28 cellular contexts compared by ENCODE assay signal in the genomic region with DNA sequence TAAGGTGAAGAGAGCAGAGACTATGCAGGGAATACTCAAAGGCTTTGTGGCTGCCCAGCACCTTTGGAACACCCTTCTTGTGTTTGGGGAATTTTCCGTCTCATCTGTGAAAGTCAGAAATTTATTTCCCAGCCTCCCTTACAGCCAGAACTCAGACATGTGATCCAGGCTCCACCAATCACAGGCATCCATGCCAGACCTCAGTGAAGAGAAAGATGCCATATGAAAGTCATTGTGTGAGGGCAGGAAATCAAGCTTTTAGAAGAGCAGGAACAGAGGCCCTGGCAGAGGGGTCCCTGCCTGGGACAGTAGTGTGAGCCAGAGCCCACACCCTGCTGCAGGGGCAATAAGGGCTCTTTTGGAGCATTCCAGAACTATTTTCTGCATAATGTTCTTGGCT. TPM values are rescaled to one million over a fixed set of nuclear protein-coding genes. Genes with fewer than 3 reads are reported as not detected.
DNase-seq lines count a peak whose midpoint lies in the region; ATAC-seq and TF ChIP-seq lines count a peak whose summit lies in the region.
"Had no signal": no experiment of that assay in that cellular context is flagged by ENCODE, and none has a peak within 500 bp of the region (broad histone marks: within the 10 kb centered on the region; RNA-seq: fewer than 3 reads in every experiment).

No MANE protein-coding gene starts in this region.

- H3K79me1 ChIP-seq in neuronal stem cell (ENCODE audit: low read depth, low read length) = no peaks in the 10 kb centered on the region

- no peak overlapping the region for H3K27ac ChIP-seq in neuronal stem cell (replicated peaks; ENCODE audit: low read length)
- H3K27ac ChIP-seq: SJSA1 had no signal

- H3K4me3 Mint-ChIP-seq in brain = peak overlapping the region in 1 of 5 experiments; percentile 71
- no peak overlapping the region for H3K4me3 Mint-ChIP-seq in activated T-helper 1 cell treated with anti-CD3 and anti-CD28 coated beads, Interleukin-12 subunit alpha, Interleukin-12 subunit beta, Interleukin-2, Interleukin-4 antibody, amounts not matched to agents 30 ng/mL and 10 ng/mL and 1 ng/mL, durations not matched to agents 14 hours and 24 hours and 36 hours
- H3K4me3 Mint-ChIP-seq: CD4-positive, CD25-positive, alpha-beta regulatory T cell had no signal

- no peak overlapping the region for H3K4me3 ChIP-seq in Jurkat, Clone E6-1 (ENCODE audit: low read length)
- H3K4me3 ChIP-seq in neuronal stem cell (ENCODE audit: low read length in 2 of 2) (no peak overlapping the region), H7 (ENCODE audit: insufficient read depth, low read depth, low read length) (no peak overlapping the region)
- H3K4me3 ChIP-seq: SJSA1 had no signal

- H3K4me2 ChIP-seq in neuronal stem cell (ENCODE audit: insufficient read depth, low read length, poor library complexity, severe bottlenecking) = no peak overlapping the region

- H2BK15ac ChIP-seq in neuronal stem cell (ENCODE audit: low read length) = no peak overlapping the region

- H2BK120ac ChIP-seq in neuronal stem cell (ENCODE audit: low read depth, low read length) = no peak overlapping the region

- DNase-seq in EH (ENCODE audit: low read depth) (peak; percentile 29), neuronal stem cell (ENCODE audit: low spot score) (no peak), H7 (no peak)
- peak; percentile 80 for DNase-seq in Jurkat, Clone E6-1 (ENCODE audit: low read depth, low spot score)
- DNase-seq in activated T-helper 1 cell treated with anti-CD3 and anti-CD28 coated beads, Interleukin-12 subunit alpha, Interleukin-12 subunit beta, Interleukin-2, Interleukin-4 antibody, amounts not matched to agents 30 ng/mL and 10 ng/mL and 1 ng/mL, durations not matched to agents 14 hours and 24 hours and 36 hours (ENCODE audit: low spot score) = no peak
- DNase-seq: BE2C; CD4-positive, CD25-positive, alpha-beta regulatory T cell; GOT3; HCEC 1CT; Kasumi-1; MV-4-11; NCI-H1105; NCI-H1436 treated with DMSO at 0.1 percent for 48 hours; NCI-H187 treated with DMSO at 0.1 percent for 48 hours; NCI-H446 treated with DMSO at 0.1 percent for 48 hours; NCI-H526; NCI-H82; Right ventricle myocardium superior; RPMI8226; T-helper 2 cell had no signal

- no peak for TF ChIP-seq CTCF in brain (conservative IDR thresholded peaks at IDR 0.05)

- peaks cover 54% of the 10 kb centered on the region for H3K4me1 Mint-ChIP-seq in brain
- H3K4me1 Mint-ChIP-seq in activated T-helper 1 cell treated with anti-CD3 and anti-CD28 coated beads, Interleukin-12 subunit alpha, Interleukin-12 subunit beta, Interleukin-2, Interleukin-4 antibody, amounts not matched to agents 30 ng/mL and 10 ng/mL and 1 ng/mL, durations not matched to agents 14 hours and 24 hours and 36 hours (ENCODE audit: low read depth) = no peaks in the 10 kb centered on the region
- H3K4me1 Mint-ChIP-seq: CD4-positive, CD25-positive, alpha-beta regulatory T cell had no signal

- ATAC-seq in HG02610 (IDR thresholded peaks at IDR 0.05; ENCODE audit: unreplicated experiment) = no peak
- ATAC-seq: HepG2 had no signal

- H4K91ac ChIP-seq in neuronal stem cell (ENCODE audit: low read depth, low read length, poor library complexity) = no peak overlapping the region

- no peak overlapping the region for H3K23ac ChIP-seq in neuronal stem cell (ENCODE audit: low read depth, low read length, poor library complexity)

- H3K4me1 ChIP-seq in neuronal stem cell (ENCODE audit: control insufficient read depth in 2 of 2, insufficient read depth in 1 of 2, low read depth in 1 of 2, low read length in 2 of 2) = peaks cover 3 to 13% of the 10 kb centered on the region in 2 donors
- H3K4me1 ChIP-seq: BE2C, SJSA1 had no signal

- peaks cover 0 to 3% of the 10 kb centered on the region in 2 donors for H3K9me3 ChIP-seq in neuronal stem cell (replicated peaks in 1 of 2; ENCODE audit: control insufficient read depth in 2 of 2, insufficient read depth in 1 of 2, low read depth in 1 of 2, low read length in 2 of 2)
- H3K9me3 ChIP-seq: BE2C, SJSA1 had no signal

- H2AFZ ChIP-seq in neuronal stem cell (ENCODE audit: low read length) = peak overlapping the region; percentile 9

- H3K18ac ChIP-seq in neuronal stem cell (ENCODE audit: low read length) = no peak overlapping the region

- no peaks in the 10 kb centered on the region for H3K36me3 Mint-ChIP-seq in brain
- no peaks in the 10 kb centered on the region for H3K36me3 Mint-ChIP-seq in activated T-helper 1 cell treated with anti-CD3 and anti-CD28 coated beads, Interleukin-12 subunit alpha, Interleukin-12 subunit beta, Interleukin-2, Interleukin-4 antibody, amounts not matched to agents 30 ng/mL and 10 ng/mL and 1 ng/mL, durations not matched to agents 14 hours and 24 hours and 36 hours (ENCODE audit: low read depth)
- H3K36me3 Mint-ChIP-seq: CD4-positive, CD25-positive, alpha-beta regulatory T cell had no signal

- H3K9me3 Mint-ChIP-seq in brain = no peaks in the 10 kb centered on the region
- no peaks in the 10 kb centered on the region for H3K9me3 Mint-ChIP-seq in activated T-helper 1 cell treated with anti-CD3 and anti-CD28 coated beads, Interleukin-12 subunit alpha, Interleukin-12 subunit beta, Interleukin-2, Interleukin-4 antibody, amounts not matched to agents 30 ng/mL and 10 ng/mL and 1 ng/mL, durations not matched to agents 14 hours and 24 hours and 36 hours
- H3K9me3 Mint-ChIP-seq: CD4-positive, CD25-positive, alpha-beta regulatory T cell had no signal

- H2AK5ac ChIP-seq in neuronal stem cell (ENCODE audit: low read depth, low read length) = no peak overlapping the region

- no peaks in the 10 kb centered on the region for H3K36me3 ChIP-seq in neuronal stem cell (replicated peaks in 1 of 2; ENCODE audit: control insufficient read depth in 2 of 2, insufficient read depth in 2 of 2, low read length in 2 of 2)
- H3K36me3 ChIP-seq in H7 (replicated peaks; ENCODE audit: control insufficient read depth, insufficient read depth, low read length) = no peaks in the 10 kb centered on the region
- H3K36me3 ChIP-seq: BE2C, SJSA1 had no signal

- H3K27me3 ChIP-seq in neuronal stem cell (ENCODE audit: control insufficient read depth in 3 of 3, insufficient read depth in 3 of 3, low read depth in 1 of 3, low read length in 3 of 3) (peaks cover 0 to 49% (median 0%) of the 10 kb centered on the region in 3 experiments), H7 (ENCODE audit: control insufficient read depth, insufficient read depth, low read length) (no peaks in the 10 kb centered on the region)
- H3K27me3 ChIP-seq: BE2C, SJSA1 had no signal

- H3K14ac ChIP-seq in neuronal stem cell (ENCODE audit: low read length) = no peak overlapping the region

- H3K4ac ChIP-seq in neuronal stem cell (ENCODE audit: low read length) = no peak overlapping the region

- intact Hi-C loops in activated T-helper 1 cell treated with anti-CD3 and anti-CD28 coated beads, Interleukin-12 subunit alpha, Interleukin-12 subunit beta, Interleukin-2, Interleukin-4 antibody, amounts not matched to agents 30 ng/mL and 10 ng/mL and 1 ng/mL, durations not matched to agents 14 hours and 24 hours and 36 hours (cut with micrococcal nuclease) = no loop called here

- peak overlapping the region in 4 of 5 experiments; percentile 77 to 98 (median 91) for H3K27ac Mint-ChIP-seq in brain
- H3K27ac Mint-ChIP-seq in activated T-helper 1 cell treated with anti-CD3 and anti-CD28 coated beads, Interleukin-12 subunit alpha, Interleukin-12 subunit beta, Interleukin-2, Interleukin-4 antibody, amounts not matched to agents 30 ng/mL and 10 ng/mL and 1 ng/mL, durations not matched to agents 14 hours and 24 hours and 36 hours = no peak overlapping the region

- H4K8ac ChIP-seq in neuronal stem cell (ENCODE audit: low read depth, low read length) = no peak overlapping the region

- peaks cover 4% of the 10 kb centered on the region for H3K27me3 Mint-ChIP-seq in brain
- H3K27me3 Mint-ChIP-seq in activated T-helper 1 cell treated with anti-CD3 and anti-CD28 coated beads, Interleukin-12 subunit alpha, Interleukin-12 subunit beta, Interleukin-2, Interleukin-4 antibody, amounts not matched to agents 30 ng/mL and 10 ng/mL and 1 ng/mL, durations not matched to agents 14 hours and 24 hours and 36 hours (ENCODE audit: insufficient read depth) = peaks cover 20% of the 10 kb centered on the region

- H3K9ac ChIP-seq in neuronal stem cell (ENCODE audit: low read depth, low read length, poor library complexity) = no peak overlapping the region

- no peak overlapping the region for H2BK5ac ChIP-seq in neuronal stem cell (ENCODE audit: low read length)

- H2BK12ac ChIP-seq in neuronal stem cell (ENCODE audit: low read length) = no peak overlapping the region

- no CpG with 5 or more reads among the region's 1 CpG for WGBS in neuronal stem cell (ENCODE audit: extremely low coverage in 2 of 2, insufficient read length in 2 of 2, insufficient replicate concordance in 1 of 2), 2 donors

RNA-seq across cellular contexts. Expression of gene CCDC70, which starts 12.1 kb away (rescaled TPM):
- not detected for polyA plus RNA-seq in Jurkat, Clone E6-1 (2012; ENCODE audit: insufficient read depth, insufficient read length)
- polyA plus RNA-seq in brain (ENCODE audit: insufficient read depth, low read depth, low replicate concordance) = not detected
- polyA plus RNA-seq in neuronal stem cell (2013, experiment 1 of 2) = not detected
- polyA plus RNA-seq in neuronal stem cell (2013, experiment 2 of 2) = not detected
- total RNA-seq in activated T-helper 1 cell treated with anti-CD3 and anti-CD28 coated beads, Interleukin-12 subunit alpha, Interleukin-12 subunit beta, Interleukin-2, Interleukin-4 antibody, amounts not matched to agents 30 ng/mL and 10 ng/mL and 1 ng/mL, durations not matched to agents 14 hours and 24 hours and 36 hours = not detected in 2 replicates
- total RNA-seq in H7 (2014; rRNA removed; shearing (Covaris generic)) = not detected in 2 replicates
- total RNA-seq: A673; CD4-positive, CD25-positive, alpha-beta regulatory T cell; Daoy; HT1080; MCF 10A; Right ventricle myocardium superior had no signal
- polyA plus RNA-seq: CD4-positive, CD25-positive, alpha-beta regulatory T cell; HepG2 had no signal

RNA-seq across cellular contexts. Expression of gene TMEM272, which starts 28.9 kb away (rescaled TPM):
- not detected for polyA plus RNA-seq in Jurkat, Clone E6-1 (2012; ENCODE audit: insufficient read depth, insufficient read length)
- 0.41 TPM for polyA plus RNA-seq in brain (ENCODE audit: insufficient read depth, low read depth, low replicate concordance)
- 0.04 TPM for polyA plus RNA-seq in neuronal stem cell (2013, experiment 1 of 2)
- polyA plus RNA-seq in neuronal stem cell (2013, experiment 2 of 2) = 0.03 TPM
- 0.26 and 0.88 TPM in 2 replicates for total RNA-seq in activated T-helper 1 cell treated with anti-CD3 and anti-CD28 coated beads, Interleukin-12 subunit alpha, Interleukin-12 subunit beta, Interleukin-2, Interleukin-4 antibody, amounts not matched to agents 30 ng/mL and 10 ng/mL and 1 ng/mL, durations not matched to agents 14 hours and 24 hours and 36 hours
- not detected in 2 replicates for total RNA-seq in H7 (2014; rRNA removed; shearing (Covaris generic))
- total RNA-seq: A673, Daoy, HT1080, MCF 10A had no signal

Comparison
In these comparisons a context has a peak if more than half of its experiments do, and no peak if none do; other contexts are left out.
1. DNase-seq: peak in EH (single experiment) and Jurkat, Clone E6-1 (single experiment); none in neuronal stem cell (single experiment), activated T-helper 1 cell treated with anti-CD3 and anti-CD28 coated beads, Interleukin-12 subunit alpha, Interleukin-12 subunit beta, Interleukin-2, Interleukin-4 antibody, amounts not matched to agents 30 ng/mL and 10 ng/mL and 1 ng/mL, durations not matched to agents 14 hours and 24 hours and 36 hours (single experiment) and H7 (single experiment).